ENCODE assay signal across 36 cellular contexts in genomic region chr2:88067189-88067588, GRCh38. TPM values are rescaled to one million over a fixed set of nuclear protein-coding genes. Genes with fewer than 3 reads are reported as not detected.
DNase-seq lines count a peak whose midpoint lies in the region; ATAC-seq and TF ChIP-seq lines count a peak whose summit lies in the region.
"Had no signal": no experiment of that assay in that cellular context is flagged by ENCODE, and none has a peak within 500 bp of the region (broad histone marks: within the 10 kb centered on the region; RNA-seq: fewer than 3 reads in every experiment).

No MANE protein-coding gene starts in this region.

- H3K4me2 ChIP-seq in parathyroid adenoma (ENCODE audit: low read length) = no peak overlapping the region
- H3K4me2 ChIP-seq: BLaER1 treated with 17β-estradiol and CSF1 and Interleukin-3, amounts not matched to agents 10 nM and 100 nM; SK-N-SH; smooth muscle cell had no signal

- in situ Hi-C loops in transverse colon (cut with MboI; ENCODE audit: low pct_ligation_motif_present in 1 of 4, low pct_unique_long_range_greater_than_20kb in 1 of 4, low sequenced_read_pairs in 3 of 4) = loop anchor here in 2 of 4 donors (10.0 kb wide), 2 partner anchors 78 to 88 kb away; no protein-coding TSS in a partner anchor

- peak overlapping the region; percentile 65 for H2AFZ ChIP-seq in parathyroid adenoma

- H3K4me3 ChIP-seq in parathyroid adenoma (ENCODE audit: low read depth, low read length) (no peak overlapping the region), transverse colon (no peak overlapping the region)
- H3K4me3 ChIP-seq: BLaER1 treated with 17β-estradiol and CSF1 and Interleukin-3, amounts not matched to agents 10 nM and 100 nM; prostate gland; smooth muscle cell; suprapubic skin had no signal

- H3K4me1 ChIP-seq in parathyroid adenoma = peaks cover 4% of the 10 kb centered on the region
- H3K4me1 ChIP-seq in transverse colon = peaks cover 0 to 3% (median 0%) of the 10 kb centered on the region in 4 donors
- H3K4me1 ChIP-seq: BLaER1 treated with 17β-estradiol and CSF1 and Interleukin-3, amounts not matched to agents 10 nM and 100 nM; prostate gland; suprapubic skin had no signal

- no peak overlapping the region for H3K27ac ChIP-seq in parathyroid adenoma
- H3K27ac ChIP-seq in transverse colon = peak overlapping the region in 3 of 4 donors; percentile 42 to 77 (median 56)
- H3K27ac ChIP-seq: 22Rv1; BLaER1 treated with 17β-estradiol and CSF1 and Interleukin-3, amounts not matched to agents 10 nM and 100 nM; prostate gland; RWPE1; suprapubic skin had no signal

- intact Hi-C loops in left cardiac atrium (cut with DNase I) (no loop called here), transverse colon (cut with DNase I; ENCODE audit: low total_unique reads) (no loop called here)

- TF ChIP-seq POLR2A in transverse colon (IDR thresholded peaks at IDR 0.05) = no peak

- peak; percentile 75 for ATAC-seq in left cardiac atrium
- ATAC-seq: left lobe of liver had no signal

- H3K9ac ChIP-seq in parathyroid adenoma = no peak overlapping the region
- H3K9ac ChIP-seq: BLaER1 treated with 17β-estradiol and CSF1 and Interleukin-3, amounts not matched to agents 10 nM and 100 nM; SK-N-SH had no signal

- TF ChIP-seq CTCF in parathyroid adenoma (IDR thresholded peaks at IDR 0.05) (no peak), transverse colon (IDR thresholded peaks at IDR 0.05) (no peak)

- H3K9me3 ChIP-seq in parathyroid adenoma (ENCODE audit: control insufficient read depth, low read length) = no peaks in the 10 kb centered on the region
- no peaks in the 10 kb centered on the region for H3K9me3 ChIP-seq in transverse colon
- H3K9me3 ChIP-seq: BLaER1 treated with 17β-estradiol and CSF1 and Interleukin-3, amounts not matched to agents 10 nM and 100 nM; prostate gland; SK-N-SH; suprapubic skin had no signal

- peak; percentile 17 for DNase-seq in DMS 273 (lab: John Stamatoyannopoulos, UW; ENCODE audit: unreplicated experiment)
- DNase-seq in DMS 273 treated with DMSO at 0.1 percent for 48 hours (lab: John Stamatoyannopoulos, UW) = no peak
- DNase-seq in left cardiac atrium = no peak
- no peak for DNase-seq in transverse colon
- no peak for DNase-seq in NCI-H1930 (lab: John Stamatoyannopoulos, UW)
- no peak for DNase-seq in activated gamma-delta T cell (lab: John Stamatoyannopoulos, UW)
- no peak for DNase-seq in GOT3 (lab: John Stamatoyannopoulos, UW)
- DNase-seq: activated CD4-positive, alpha-beta T cell treated with anti-CD3 and anti-CD28 coated beads, Interleukin-2, amount 50 U/mL, for 48 hours; activated CD4-positive, CD25-positive, alpha-beta regulatory T cell treated with anti-CD3 and anti-CD28 coated beads, Interleukin-2, amount 50 U/mL, for 72 hours; activated naive CD4-positive, alpha-beta T cell treated with anti-CD3 and anti-CD28 coated beads for 36 hours; DMS53; HFFc6; immature natural killer cell; mesenchymal stem cell; naive B cell; NCI-H1048; NCI-H510A; nucleus accumbens; OCI-M1; stimulated activated naive CD4-positive, alpha-beta T cell had no signal

- 80% methylated on average over 5 of the region's 5 CpGs; no CpG with 5 or more reads in 1 of the 2 donors for WGBS in transverse colon (ENCODE audit: low coverage in 1 of 2), 2 donors

- no peak for TF ChIP-seq EP300 in transverse colon (IDR thresholded peaks at IDR 0.05; ENCODE audit: low read depth)

- H3K79me2 ChIP-seq in parathyroid adenoma = no peaks in the 10 kb centered on the region

- no peaks in the 10 kb centered on the region for H3K36me3 ChIP-seq in parathyroid adenoma (ENCODE audit: control insufficient read depth, insufficient read depth, low read length)
- H3K36me3 ChIP-seq in transverse colon = no peaks in the 10 kb centered on the region
- H3K36me3 ChIP-seq: BLaER1 treated with 17β-estradiol and CSF1 and Interleukin-3, amounts not matched to agents 10 nM and 100 nM; prostate gland; suprapubic skin had no signal

- H3K27me3 ChIP-seq in parathyroid adenoma (ENCODE audit: control insufficient read depth, insufficient read depth, low read length) = no peaks in the 10 kb centered on the region
- H3K27me3 ChIP-seq in transverse colon = no peaks in the 10 kb centered on the region
- H3K27me3 ChIP-seq: BLaER1 treated with 17β-estradiol and CSF1 and Interleukin-3, amounts not matched to agents 10 nM and 100 nM; suprapubic skin had no signal

RNA-seq across cellular contexts. Expression of gene SMYD1, which starts 0.4 kb away (rescaled TPM):
- total RNA-seq in left cardiac atrium (100 to 1,000 TPM; 116 to 138 TPM), transverse colon (10 to 100 TPM in 1 of 4 donors, 1 to 10 TPM in 3; 1.6 to 48.6 (median 3.2) TPM)
- total RNA-seq: activated naive CD4-positive, alpha-beta T cell treated with anti-CD3 and anti-CD28 coated beads for 36 hours; dermis microvascular lymphatic vessel endothelial cell; fibroblast of lung; G401; HFFc6; HT1080; left lobe of liver; smooth muscle cell; suprapubic skin; T-helper 1 cell treated with Interleukin-12 subunit alpha and Interleukin-12 subunit beta and Interleukin-4 antibody, amounts not matched to agents 30 ng/mL and 1 ng/mL, for 36 hours; ureter had no signal

RNA-seq across cellular contexts. Expression of gene KRCC1, which starts 11.6 kb away (rescaled TPM):
- 10 to 100 TPM; 20.5 to 21.5 TPM for total RNA-seq in left cardiac atrium
- total RNA-seq in transverse colon = 10 to 100 TPM; 12.3 to 40.6 (median 27.6) TPM

RNA-seq across cellular contexts. Expression of gene RNU2-63P, which starts 50.8 kb away (rescaled TPM):
- 1 to 10 TPM in 1 of 2 donors, not detected in 1; 2.4 TPM for total RNA-seq in left cardiac atrium
- total RNA-seq in transverse colon = not detected
- total RNA-seq: cerebellum, G401, prostate gland, smooth muscle cell, suprapubic skin, ureter had no signal
